In genomic region chr6:139124887-139125672, GRCh38 we compare ENCODE assay signal across 8 cellular contexts. TPM values are rescaled to one million over a fixed set of nuclear protein-coding genes. Genes with fewer than 3 reads are reported as not detected.
DNase-seq lines count a peak whose midpoint lies in the region; ATAC-seq and TF ChIP-seq lines count a peak whose summit lies in the region.

No MANE protein-coding gene starts in this region.

- POLR2A ChIA-PET in T-cell (lab: Charles Lee) = interaction anchor here (0.6 to 2.7 kb wide), 11 partner anchors 9 to 249 kb away, joined by 3 to 21 read pairs (median 4); partner anchors contain the start of genes CITED2 (in 2 of the 2) and HECA (in 1 of the 2)

- peak; percentile 55 for DNase-seq in GF-D8 (lab: John Stamatoyannopoulos, UW)
- DNase-seq in T-cell = peak; percentile 59 to 87 (median 78)
- peak; percentile 61 for DNase-seq in adipocyte (ENCODE audit: low read depth)
- no peak for DNase-seq in kidney epithelial cell (ENCODE audit: low read depth)
- peak; percentile 73 for DNase-seq in stimulated activated CD8-positive, alpha-beta memory T cell treated with anti-CD3 and anti-CD28 coated beads, Interleukin-12 subunit alpha, Interleukin-12 subunit beta, amount 100 ng/mL, for 1 hour (ENCODE audit: low read depth)
- no peak for DNase-seq in NCI-H774 (lab: John Stamatoyannopoulos, UW)

- TF ChIP-seq CTCF in kidney epithelial cell (IDR thresholded peaks at IDR 0.05; ENCODE audit: insufficient read depth, low read length, poor library complexity, severe bottlenecking) = peak; percentile 42

- CTCF ChIA-PET in T-cell (lab: Charles Lee) = interaction anchor here (0.5 to 3.8 kb wide), 26 partner anchors 9 to 370 kb away, joined by 3 to 42 read pairs (median 5); partner anchors contain the start of genes CITED2 (in 1 of the 2) and HECA (in 1 of the 2)

- ATAC-seq in GM21717 (IDR thresholded peaks at IDR 0.05; ENCODE audit: unreplicated experiment) (peak; percentile 100), T-cell (replicated peaks in 1 of 4) (peak; percentile 98 to 99 (median 98))

- H3K36me3 Mint-ChIP-seq in IgD-negative memory B cell (no peaks in the 10 kb centered on the region), T-cell (peaks cover 4% of the 10 kb centered on the region)

- H3K9me3 ChIP-seq in adipocyte (ENCODE audit: control insufficient read depth, low read length) = peaks cover 2% of the 10 kb centered on the region

- H3K4me3 ChIP-seq in adipocyte (ENCODE audit: low read length) (no peak overlapping the region), kidney epithelial cell (ENCODE audit: low read depth, low read length) (no peak overlapping the region)

- H3K4me1 Mint-ChIP-seq in IgD-negative memory B cell (peaks cover 17 to 43% (median 33%) of the 10 kb centered on the region in 3 donors), T-cell (peaks cover 57 to 67% (median 61%) of the 10 kb centered on the region in 3 donors)

- H3K9ac ChIP-seq in adipocyte (ENCODE audit: low read length) = no peak overlapping the region

- no peaks in the 10 kb centered on the region for H3K27me3 Mint-ChIP-seq in IgD-negative memory B cell
- H3K27me3 Mint-ChIP-seq in T-cell = no peaks in the 10 kb centered on the region

- H3K27ac Mint-ChIP-seq in IgD-negative memory B cell (peak overlapping the region; percentile 40 to 91 (median 67)), T-cell (peak overlapping the region; percentile 92 to 97)

- H3K4me3 Mint-ChIP-seq in IgD-negative memory B cell (peak overlapping the region; percentile 48 to 83 (median 65)), T-cell (peak overlapping the region; percentile 45 to 69 (median 52))

- H3K36me3 ChIP-seq in adipocyte (ENCODE audit: control insufficient read depth, insufficient read depth, low read length, severe bottlenecking) (no peaks in the 10 kb centered on the region), kidney epithelial cell (ENCODE audit: control insufficient read depth, insufficient read depth, low read length) (no peaks in the 10 kb centered on the region)

- H3K9me3 Mint-ChIP-seq in IgD-negative memory B cell (peaks cover 0 to 14% (median 8%) of the 10 kb centered on the region in 3 donors), T-cell (peaks cover 0 to 7% (median 7%) of the 10 kb centered on the region in 3 donors)

- no peaks in the 10 kb centered on the region for H3K27me3 ChIP-seq in adipocyte (replicated peaks; ENCODE audit: control insufficient read depth, insufficient read depth, low read length)
- H3K27me3 ChIP-seq in kidney epithelial cell (ENCODE audit: control insufficient read depth, insufficient read depth, low read length) = no peaks in the 10 kb centered on the region

- H3K4me1 ChIP-seq in adipocyte (ENCODE audit: control insufficient read depth, insufficient read depth, low read length) = peaks cover 25% of the 10 kb centered on the region

RNA-seq across cellular contexts. Expression of gene HECA, which starts 9.8 kb away (rescaled TPM):
- polyA plus RNA-seq in IgD-negative memory B cell = 5.1 TPM
- total RNA-seq in T-cell = 100 to 1,000 TPM; 125 to 137 (median 131) TPM
- total RNA-seq in kidney epithelial cell = 15.9 and 18.7 TPM in 2 replicates

Comparison
In these comparisons a context has a peak if more than half of its experiments do, and no peak if none do; other contexts are left out.
1. DNase-seq: peak in GF-D8 (single experiment), T-cell (34 of 34), adipocyte (single experiment) and stimulated activated CD8-positive, alpha-beta memory T cell treated with anti-CD3 and anti-CD28 coated beads, Interleukin-12 subunit alpha, Interleukin-12 subunit beta, amount 100 ng/mL, for 1 hour (single experiment); none in kidney epithelial cell (single experiment) and NCI-H774 (single experiment).